In genomic region chr2:231925303-231926179, GRCh38 we compare ENCODE assay signal across 8 cellular contexts. TPM values are rescaled to one million over a fixed set of nuclear protein-coding genes. Genes with fewer than 3 reads are reported as not detected.
DNase-seq lines count a peak whose midpoint lies in the region; ATAC-seq and TF ChIP-seq lines count a peak whose summit lies in the region.

No MANE protein-coding gene starts in this region.

- H3K4me1 ChIP-seq in DND-41 (ENCODE audit: insufficient read depth, low read length) (peaks cover 19% of the 10 kb centered on the region), OCI-LY7 (ENCODE audit: insufficient read depth, low read length, poor library complexity, severe bottlenecking) (no peaks in the 10 kb centered on the region), muscle layer of colon (ENCODE audit: insufficient read depth, low read length) (peaks cover 4% of the 10 kb centered on the region)

- H3K9me3 ChIP-seq in DND-41 (ENCODE audit: insufficient read depth, low read length, severe bottlenecking) (no peaks in the 10 kb centered on the region), OCI-LY7 (ENCODE audit: low read length) (no peaks in the 10 kb centered on the region), muscle layer of colon (ENCODE audit: low read length) (no peaks in the 10 kb centered on the region)

- H3K79me2 ChIP-seq in DND-41 (ENCODE audit: insufficient read depth, low read length), result no peaks in the 10 kb centered on the region
- no peaks in the 10 kb centered on the region for H3K79me2 ChIP-seq in OCI-LY7 (ENCODE audit: insufficient read depth, low read depth, low read length)

- no peaks in the 10 kb centered on the region for H3K9me3 Mint-ChIP-seq in activated T-cell treated with anti-CD3 and anti-CD28 coated beads, Interleukin-2, amount 50 U/mL, for 4 hours

- peaks cover 10% of the 10 kb centered on the region for H3K4me1 Mint-ChIP-seq in activated T-cell treated with anti-CD3 and anti-CD28 coated beads, Interleukin-2, amount 50 U/mL, for 4 hours (ENCODE audit: low read depth)

- DNase-seq in DND-41 (peak; percentile 47), OCI-LY7 (ENCODE audit: low spot score) (peak; percentile 67), NK-92 (lab: John Stamatoyannopoulos, UW; ENCODE audit: unreplicated experiment) (no peak)
- peak; percentile 59 for DNase-seq in activated T-cell treated with anti-CD3 and anti-CD28 coated beads, Interleukin-2, amount 50 U/mL, for 4 hours
- DNase-seq in stimulated activated CD8-positive, alpha-beta memory T cell treated with anti-CD3 and anti-CD28 coated beads, Interleukin-4, amount 100 ng/mL, for 1 hour (ENCODE audit: low read depth in 2 of 2, low spot score in 1 of 2), result peak; percentile 34 to 52

- H3K27ac ChIP-seq in DND-41 (ENCODE audit: low read length), result no peak overlapping the region
- no peak overlapping the region for H3K27ac ChIP-seq in OCI-LY7 (ENCODE audit: low read depth, low read length, poor library complexity, severe bottlenecking)
- H3K27ac ChIP-seq in muscle layer of colon (ENCODE audit: low read depth, low read length), result no peak overlapping the region

- CTCF ChIA-PET in OCI-LY7 (lab: Charles Lee; ENCODE audit: unreplicated experiment), result no interaction called here

- H3K27me3 Mint-ChIP-seq in activated T-cell treated with anti-CD3 and anti-CD28 coated beads, Interleukin-2, amount 50 U/mL, for 4 hours (ENCODE audit: low read depth), result peaks cover 46% of the 10 kb centered on the region

- POLR2A ChIA-PET in OCI-LY7 (lab: Charles Lee), result no interaction called here

- intact Hi-C loops in OCI-LY7 (cut with micrococcal nuclease; ENCODE audit: unreplicated experiment), result loop anchor here (1.0 kb wide), 2 partner anchors 217 to 402 kb away; no protein-coding TSS in a partner anchor

- H3K36me3 ChIP-seq in DND-41 (ENCODE audit: insufficient read depth, low read length), result no peaks in the 10 kb centered on the region
- H3K36me3 ChIP-seq in OCI-LY7 (ENCODE audit: insufficient read depth, low read length), result no peaks in the 10 kb centered on the region
- no peaks in the 10 kb centered on the region for H3K36me3 ChIP-seq in muscle layer of colon (ENCODE audit: insufficient read depth, low read length)

- BruUV-seq in OCI-LY7 (replicated peaks; lab: Mats Ljungman, UMichigan), result no TSS peak

- H3K4me3 ChIP-seq in DND-41 (ENCODE audit: low read depth in 1 of 2, low read length in 2 of 2) (peak overlapping the region in 1 of 2 experiments; percentile 47; a peak in 2 of 4 replicates), OCI-LY7 (ENCODE audit: low read depth, low read length, poor library complexity, severe bottlenecking) (no peak overlapping the region), muscle layer of colon (ENCODE audit: low read depth in 1 of 2, low read length in 2 of 2) (peak overlapping the region; percentile 32 to 49)

- no peaks in the 10 kb centered on the region for H3K36me3 Mint-ChIP-seq in activated T-cell treated with anti-CD3 and anti-CD28 coated beads, Interleukin-2, amount 50 U/mL, for 4 hours (ENCODE audit: insufficient read depth)

- H3K4me2 ChIP-seq in DND-41 (ENCODE audit: insufficient read depth, low read length), result peak overlapping the region; percentile 77
- H3K4me2 ChIP-seq in OCI-LY7 (ENCODE audit: low read length), result peak overlapping the region; percentile 37; the same call in 1 of the 2 replicates

- ATAC-seq in DND-41 (ENCODE audit: insufficient read depth, low read depth) (peak; percentile 37; the same call in 2 of the 3 replicates), HG03135 (IDR thresholded peaks at IDR 0.05; ENCODE audit: unreplicated experiment) (peak; percentile 49), esophagus mucosa (peak; percentile 87)
- peak; percentile 49 to 58 for ATAC-seq in activated T-cell treated with anti-CD3 and anti-CD28 coated beads, Interleukin-2, amount 50 U/mL, for 4 hours

- no peaks in the 10 kb centered on the region for H3K9me2 ChIP-seq in OCI-LY7 (ENCODE audit: insufficient read depth, low read length)

- no peak overlapping the region for H3K4me3 Mint-ChIP-seq in activated T-cell treated with anti-CD3 and anti-CD28 coated beads, Interleukin-2, amount 50 U/mL, for 4 hours

- TF ChIP-seq CTCF in DND-41 (IDR thresholded peaks at IDR 0.05; ENCODE audit: borderline replicate concordance, extremely low read depth, low read length, poor library complexity, severe bottlenecking), result peak; percentile 74
- peak; percentile 84 for TF ChIP-seq CTCF in OCI-LY7 (conservative IDR thresholded peaks at IDR 0.05; ENCODE audit: low read length)

- peaks cover 25% of the 10 kb centered on the region for H3K27me3 ChIP-seq in DND-41 (ENCODE audit: insufficient read depth, low read length, poor library complexity)
- peaks cover 17 to 57% of the 10 kb centered on the region in 2 donors for H3K27me3 ChIP-seq in muscle layer of colon (ENCODE audit: control insufficient read depth in 1 of 2, insufficient read depth in 2 of 2, low read length in 2 of 2)

- H3K9ac ChIP-seq in DND-41 (ENCODE audit: low read depth, low read length) (peak overlapping the region; percentile 38; the same call in 1 of the 2 replicates), muscle layer of colon (ENCODE audit: low read length) (no peak overlapping the region)

- H2AFZ ChIP-seq in DND-41 (ENCODE audit: low read depth, low read length) (peak overlapping the region; percentile 63), OCI-LY7 (ENCODE audit: low read length) (no peak overlapping the region)

- H4K20me1 ChIP-seq in DND-41 (ENCODE audit: insufficient read depth, low read length), result 0 out of 2 replicates have a peak, but pooled peaks cover 12% of the 10 kb centered on the region
- no peaks in the 10 kb centered on the region for H4K20me1 ChIP-seq in OCI-LY7 (ENCODE audit: insufficient read depth, low read length)

RNA-seq across cellular contexts. Expression of gene NPPC, which starts 0.7 kb away (rescaled TPM):
- total RNA-seq in OCI-LY7 (2014; rRNA removed; shearing (Covaris generic)), result not detected in 2 replicates
- total RNA-seq in OCI-LY7 (2022), result not detected in 2 replicates
- total RNA-seq in activated T-cell treated with anti-CD3 and anti-CD28 coated beads, Interleukin-2, amount 50 U/mL, for 4 hours, result 1 to 10 TPM in 1 of 3 donors, under 1 TPM in 2; 0.61 to 1.2 (median 0.79) TPM
- total RNA-seq in esophagus mucosa, result 2.1 TPM

RNA-seq across cellular contexts. Expression of gene DIS3L2, which starts 36.0 kb away (rescaled TPM):
- 20.6 and 20.7 TPM in 2 replicates for total RNA-seq in OCI-LY7 (2014; rRNA removed; shearing (Covaris generic))
- total RNA-seq in OCI-LY7 (2022) (20.2 and 21.9 TPM in 2 replicates), esophagus mucosa (25.0 TPM)
- 10 to 100 TPM; 38.5 to 43.7 (median 41.4) TPM for total RNA-seq in activated T-cell treated with anti-CD3 and anti-CD28 coated beads, Interleukin-2, amount 50 U/mL, for 4 hours

Comparison
In these comparisons a context has a peak if more than half of its experiments do, and no peak if none do; other contexts are left out.
1. ATAC-seq: peak in every context shown above with its lines; median percentile 87 in esophagus mucosa; 54 in activated T-cell treated with anti-CD3 and anti-CD28 coated beads, Interleukin-2, amount 50 U/mL, for 4 hours; 49 in HG03135; 37 in DND-41.